Comparison of ENCODE assay signal across 8 cellular contexts in the genomic region with DNA sequence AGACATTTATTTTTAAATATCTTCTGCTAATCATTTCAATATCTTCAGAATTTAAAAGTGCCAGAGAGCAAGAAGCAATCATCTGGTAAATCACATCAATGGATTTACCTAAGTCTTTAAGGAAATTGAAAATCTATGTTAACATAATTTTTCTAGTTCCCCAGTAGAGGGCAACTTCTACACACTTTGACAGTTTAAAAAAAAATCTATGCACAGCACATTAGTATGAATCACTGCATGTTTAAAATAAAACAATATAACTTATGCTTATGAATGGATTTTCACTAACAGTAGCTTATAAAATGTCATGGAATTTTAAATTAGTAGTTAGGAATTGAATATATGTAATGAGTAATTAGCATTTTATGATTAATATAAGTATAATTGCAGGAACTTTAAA.
DNase-seq lines count a peak whose midpoint lies in the region; ATAC-seq and TF ChIP-seq lines count a peak whose summit lies in the region.

No MANE protein-coding gene starts in this region.

- DNase-seq in DMS 273 (lab: John Stamatoyannopoulos, UW; ENCODE audit: unreplicated experiment) (peak; percentile 17), HCEC 1CT (peak; percentile 30), right lobe of liver (no peak), HPDE6-E6E7 (ENCODE audit: extremely low spot score) (no peak), ovary (no peak)

- H3K4me3 ChIP-seq in right lobe of liver (no peak overlapping the region), ovary (no peak overlapping the region)

- H3K27me3 ChIP-seq in right lobe of liver (no peaks in the 10 kb centered on the region), ovary (no peaks in the 10 kb centered on the region)

- no peak for TF ChIP-seq EP300 in ovary (IDR thresholded peaks at IDR 0.05)

- TF ChIP-seq CTCF in VCaP (conservative IDR thresholded peaks at IDR 0.05) (peak; percentile 75), right lobe of liver (IDR thresholded peaks at IDR 0.05) (peak; percentile 19 to 49 (median 38)), ovary (IDR thresholded peaks at IDR 0.05) (no peak)

- H3K4me1 ChIP-seq in right lobe of liver = peaks cover 0 to 11% (median 5%) of the 10 kb centered on the region in 4 donors
- H3K4me1 ChIP-seq in ovary (ENCODE audit: insufficient read depth) = peaks cover 2% of the 10 kb centered on the region

- H3K9me3 ChIP-seq in right lobe of liver (no peaks in the 10 kb centered on the region), ovary (no peaks in the 10 kb centered on the region)

- ATAC-seq in right lobe of liver (peak in 1 of 4 donors; percentile 50), GM18520 (IDR thresholded peaks at IDR 0.05; ENCODE audit: unreplicated experiment) (no peak), HG02852 (IDR thresholded peaks at IDR 0.05; ENCODE audit: unreplicated experiment) (no peak)

- TF ChIP-seq POLR2A in right lobe of liver (IDR thresholded peaks at IDR 0.05) (no peak), ovary (IDR thresholded peaks at IDR 0.05) (no peak)

- H3K36me3 ChIP-seq in right lobe of liver = no peaks in the 10 kb centered on the region
- H3K36me3 ChIP-seq in ovary = no peaks in the 10 kb centered on the region

- H3K27ac ChIP-seq in VCaP = no peak overlapping the region
- no peak overlapping the region for H3K27ac ChIP-seq in right lobe of liver
- no peak overlapping the region for H3K27ac ChIP-seq in ovary

- intact Hi-C loops in right lobe of liver (cut with DNase I) (no loop called here), ovary (cut with DNase I) (loop anchor here in 2 of 4 donors (10.0 kb wide), 2 partner anchors 574 to 754 kb away; no protein-coding TSS in a partner anchor)

Comparison
In these comparisons a context has a peak if more than half of its experiments do, and no peak if none do; other contexts are left out.
1. DNase-seq: peak in DMS 273 (single experiment) and HCEC 1CT (single experiment); none in right lobe of liver (0 of 3), HPDE6-E6E7 (single experiment) and ovary (0 of 5).
2. CTCF ChIP-seq: peak in VCaP (single experiment) and right lobe of liver (4 of 4); none in ovary (0 of 3).